In genomic region chr5:168651654-168652053, GRCh38 we compare ENCODE assay signal across 15 cellular contexts.
DNase-seq lines count a peak whose midpoint lies in the region; ATAC-seq, FAIRE-seq and TF ChIP-seq lines count a peak whose summit lies in the region.
"Had no signal": no experiment of that assay in that cellular context is flagged by ENCODE, and none has a peak within 500 bp of the region (broad histone marks: within the 10 kb centered on the region; RNA-seq: fewer than 3 reads in every experiment).

No MANE protein-coding gene starts in this region.

- in situ Hi-C loops in astrocyte of the cerebellum (cut with HindIII; ENCODE audit: low sequenced_read_pairs) = no loop called here

- ATAC-seq in natural killer cell (no peak), GM18867 (IDR thresholded peaks at IDR 0.05; ENCODE audit: unreplicated experiment) (no peak)

- no peak for TF ChIP-seq CTCF in AG04449 (IDR thresholded peaks at IDR 0.05; ENCODE audit: insufficient read depth, low read length, missing control alignments)
- no peak for TF ChIP-seq CTCF in astrocyte of the cerebellum (IDR thresholded peaks at IDR 0.05; ENCODE audit: low read depth, low read length, missing control alignments)
- no peak for TF ChIP-seq CTCF in natural killer cell (IDR thresholded peaks at IDR 0.05)

- DNase-seq in AG04449 (ENCODE audit: low read depth, low spot score) = peak; percentile 65
- DNase-seq in HTR-8/SVneo (ENCODE audit: insufficient read length, low spot score) = peak; percentile 60
- DNase-seq in astrocyte of the cerebellum (ENCODE audit: low read depth) = peak; percentile 39
- peak; percentile 79 for DNase-seq in glomerular visceral epithelial cell (ENCODE audit: extremely low spot score)
- DNase-seq in natural killer cell = no peak
- no peak for DNase-seq in NCI-H2227 treated with DMSO at 0.1 percent for 48 hours (lab: John Stamatoyannopoulos, UW)
- DNase-seq in posterior cingulate gyrus = no peak
- DNase-seq: activated T-cell treated with anti-CD3 and anti-CD28 coated beads, Interleukin-2, amount 50 U/mL, for 24 hours; CD4-positive, alpha-beta T cell; Karpas-422; NCI-H526; T1000 had no signal

- no peaks in the 10 kb centered on the region for H3K9me3 Mint-ChIP-seq in natural killer cell
- H3K9me3 Mint-ChIP-seq: activated T-cell treated with anti-CD3 and anti-CD28 coated beads, Interleukin-2, amount 50 U/mL, for 24 hours; CD4-positive, alpha-beta T cell; central memory CD8-positive, alpha-beta T cell had no signal

- H3K4me3 Mint-ChIP-seq in natural killer cell = no peak overlapping the region
- H3K4me3 Mint-ChIP-seq: activated T-cell treated with anti-CD3 and anti-CD28 coated beads, Interleukin-2, amount 50 U/mL, for 24 hours; CD4-positive, alpha-beta T cell; central memory CD8-positive, alpha-beta T cell had no signal

- no peaks in the 10 kb centered on the region for H3K4me1 Mint-ChIP-seq in natural killer cell
- H3K4me1 Mint-ChIP-seq: central memory CD8-positive, alpha-beta T cell had no signal

- no peaks in the 10 kb centered on the region for H3K36me3 Mint-ChIP-seq in natural killer cell

- POLR2A ChIA-PET in AG04449 (lab: Yijun Ruan, JAX) = no interaction called here

- FAIRE-seq in HTR-8/SVneo (lab: Jason Lieb, UNC) = no peak

- CTCF ChIA-PET in AG04449 (lab: Yijun Ruan, JAX) = interaction anchor here (0.7 to 1.5 kb wide), 2 partner anchors 344 to 652 kb away, joined by 3 to 4 read pairs; no protein-coding TSS in a partner anchor

- intact Hi-C loops in natural killer cell (cut with micrococcal nuclease) (no loop called here), posterior cingulate gyrus (cut with DNase I) (no loop called here)

- H3K4me3 ChIP-seq in AG04449 (ENCODE audit: low read depth, low read length) = no peak overlapping the region
- no peak overlapping the region for H3K4me3 ChIP-seq in astrocyte of the cerebellum (ENCODE audit: low read depth, low read length)
- H3K4me3 ChIP-seq: hepatocyte had no signal

- H3K27me3 Mint-ChIP-seq in natural killer cell (ENCODE audit: low read depth in 2 of 2) = peaks cover 8 to 14% of the 10 kb centered on the region in 2 donors

- no peak overlapping the region for H3K27ac Mint-ChIP-seq in natural killer cell
- H3K27ac Mint-ChIP-seq: activated T-cell treated with anti-CD3 and anti-CD28 coated beads, Interleukin-2, amount 50 U/mL, for 24 hours; CD4-positive, alpha-beta T cell had no signal

Comparison
In these comparisons a context has a peak if more than half of its experiments do, and no peak if none do; other contexts are left out.
1. DNase-seq: peak in AG04449 (single experiment), HTR-8/SVneo (single experiment), astrocyte of the cerebellum (single experiment) and glomerular visceral epithelial cell (single experiment); none in natural killer cell (single experiment), NCI-H2227 treated with DMSO at 0.1 percent for 48 hours (single experiment) and posterior cingulate gyrus (0 of 10).